Comparison of ENCODE assay signal across 16 cellular contexts in genomic region chr3:9146367-9147071, GRCh38.
A peak's percentile ranks its signal among the peaks of the same experiment; 100 is the strongest.
DNase-seq lines count a peak whose midpoint lies in the region; ATAC-seq and TF ChIP-seq lines count a peak whose summit lies in the region.
"Had no signal": no experiment of that assay in that cellular context is flagged by ENCODE, and none has a peak within 500 bp of the region (broad histone marks: within the 10 kb centered on the region; RNA-seq: fewer than 3 reads in every experiment).

No MANE protein-coding gene starts in this region.

- H3K9me2 ChIP-seq in MM.1S (replicated peaks; ENCODE audit: insufficient read depth, low read length): no peaks in the 10 kb centered on the region

- H3K4me1 Mint-ChIP-seq in MCF 10A (ENCODE audit: insufficient read depth, unreplicated experiment): peaks cover 48% of the 10 kb centered on the region
- peaks cover 2% of the 10 kb centered on the region for H3K4me1 Mint-ChIP-seq in activated CD4-positive, alpha-beta memory T cell treated with anti-CD3 and anti-CD28 coated beads, Interleukin-2, amount 10 ng/mL, durations not matched to agents 7 days and 5 days
- H3K4me1 Mint-ChIP-seq: endodermal cell had no signal

- H3K9me3 Mint-ChIP-seq in MCF 10A (ENCODE audit: unreplicated experiment): peaks cover 11% of the 10 kb centered on the region
- peaks cover 18% of the 10 kb centered on the region for H3K9me3 Mint-ChIP-seq in activated CD4-positive, alpha-beta memory T cell treated with anti-CD3 and anti-CD28 coated beads, Interleukin-2, amount 10 ng/mL, durations not matched to agents 7 days and 5 days

- intact Hi-C loops in MCF 10A (cut with micrococcal nuclease) (no loop called here), mammary epithelial cell (cut with micrococcal nuclease) (no loop called here), upper lobe of right lung (cut with DNase I) (no loop called here)

- BruUV-seq in MCF 10A (replicated peaks; lab: Mats Ljungman, UMichigan) (no TSS peak), mammary epithelial cell (replicated peaks; lab: Mats Ljungman, UMichigan) (no TSS peak)

- H2AFZ ChIP-seq in mammary epithelial cell (ENCODE audit: low read depth, low read length) (no peak overlapping the region), MM.1S (ENCODE audit: low read length) (no peak overlapping the region)

- H4K20me1 ChIP-seq in mammary epithelial cell (ENCODE audit: insufficient read depth, low read length) (no peaks in the 10 kb centered on the region), MM.1S (ENCODE audit: insufficient read depth, low read length) (no peaks in the 10 kb centered on the region)

- no peak overlapping the region for H3K4me3 Mint-ChIP-seq in MCF 10A (ENCODE audit: unreplicated experiment)
- no peak overlapping the region for H3K4me3 Mint-ChIP-seq in activated CD4-positive, alpha-beta memory T cell treated with anti-CD3 and anti-CD28 coated beads, Interleukin-2, amount 10 ng/mL, durations not matched to agents 7 days and 5 days
- H3K4me3 Mint-ChIP-seq: endodermal cell; T-helper 2 cell treated with Interferon-gamma antibody and Interleukin-4, amounts not matched to agents 5 μg/mL and 100 μg/mL, for 36 hours had no signal

- H3K27ac ChIP-seq in mammary epithelial cell (ENCODE audit: insufficient read depth, low read depth, low read length): no peak overlapping the region
- peak overlapping the region; percentile 73 for H3K27ac ChIP-seq in MM.1S (ENCODE audit: low read length)
- no peak overlapping the region for H3K27ac ChIP-seq in upper lobe of right lung
- H3K27ac ChIP-seq: A549 had no signal

- H3K36me3 ChIP-seq in mammary epithelial cell (ENCODE audit: insufficient read depth, low read length): no peaks in the 10 kb centered on the region
- no peaks in the 10 kb centered on the region for H3K36me3 ChIP-seq in MM.1S (replicated peaks; ENCODE audit: insufficient read depth, low read length)
- no peaks in the 10 kb centered on the region for H3K36me3 ChIP-seq in upper lobe of right lung
- H3K36me3 ChIP-seq: breast epithelium had no signal

- TF ChIP-seq CTCF in MCF 10A (IDR thresholded peaks at IDR 0.05; ENCODE audit: unreplicated experiment) (no peak), mammary epithelial cell (conservative IDR thresholded peaks at IDR 0.05 in 1 of 2, IDR thresholded peaks at IDR 0.05 in 1 of 2; ENCODE audit: extremely low read depth in 1 of 2, insufficient read depth in 1 of 2, low read depth in 1 of 2, low read length in 2 of 2) (no peak), MM.1S (IDR thresholded peaks at IDR 0.05; ENCODE audit: low read length) (no peak), upper lobe of right lung (IDR thresholded peaks at IDR 0.05) (no peak)

- no peaks in the 10 kb centered on the region for H3K27me3 Mint-ChIP-seq in MCF 10A (ENCODE audit: insufficient read depth, unreplicated experiment)
- peaks cover 10% of the 10 kb centered on the region for H3K27me3 Mint-ChIP-seq in activated CD4-positive, alpha-beta memory T cell treated with anti-CD3 and anti-CD28 coated beads, Interleukin-2, amount 10 ng/mL, durations not matched to agents 7 days and 5 days

- peak; percentile 60 for ATAC-seq in HG02642 (IDR thresholded peaks at IDR 0.05; ENCODE audit: poor library complexity, unreplicated experiment)
- peak; percentile 32 for ATAC-seq in upper lobe of right lung
- ATAC-seq: A549 had no signal

- no peaks in the 10 kb centered on the region for H3K9me3 ChIP-seq in mammary epithelial cell (replicated peaks; ENCODE audit: insufficient read depth, low read length)
- H3K9me3 ChIP-seq in MM.1S (replicated peaks; ENCODE audit: insufficient read depth, low read length): no peaks in the 10 kb centered on the region
- H3K9me3 ChIP-seq in upper lobe of right lung: no peaks in the 10 kb centered on the region
- H3K9me3 ChIP-seq: A549 had no signal

- no peak overlapping the region for H3K4me2 ChIP-seq in mammary epithelial cell (ENCODE audit: insufficient read depth, low read depth, low read length)
- H3K4me2 ChIP-seq in MM.1S (ENCODE audit: low read depth, low read length): peak overlapping the region; percentile 23; the same call in 1 of the 2 replicates
- H3K4me2 ChIP-seq: A549 had no signal

- H3K79me2 ChIP-seq in mammary epithelial cell (ENCODE audit: insufficient read depth, low read length) (peaks cover 59% of the 10 kb centered on the region), MM.1S (ENCODE audit: low read length) (no peaks in the 10 kb centered on the region)

- H3K27ac Mint-ChIP-seq in MCF 10A (ENCODE audit: low read depth, unreplicated experiment): peak overlapping the region; percentile 47
- H3K27ac Mint-ChIP-seq in activated CD4-positive, alpha-beta memory T cell treated with anti-CD3 and anti-CD28 coated beads, Interleukin-2, amount 10 ng/mL, durations not matched to agents 7 days and 5 days: no peak overlapping the region
- H3K27ac Mint-ChIP-seq: endodermal cell; T-helper 2 cell treated with Interferon-gamma antibody and Interleukin-4, amounts not matched to agents 5 μg/mL and 100 μg/mL, for 36 hours had no signal

- H3K36me3 Mint-ChIP-seq in MCF 10A (ENCODE audit: insufficient read depth, unreplicated experiment): no peaks in the 10 kb centered on the region
- H3K36me3 Mint-ChIP-seq in activated CD4-positive, alpha-beta memory T cell treated with anti-CD3 and anti-CD28 coated beads, Interleukin-2, amount 10 ng/mL, durations not matched to agents 7 days and 5 days (ENCODE audit: low read depth): peaks cover 4% of the 10 kb centered on the region

- dilution Hi-C loops in mammary epithelial cell (cut with HindIII; ENCODE audit: low sequenced_read_pairs): no loop called here

- peaks cover 17% of the 10 kb centered on the region; the same call in 1 of the 2 replicates for H3F3A ChIP-seq in MM.1S (ENCODE audit: insufficient read depth, low read length)

- POLR2A ChIA-PET in MCF 10A (lab: Yijun Ruan, JAX): interaction anchor here (0.7 kb wide), 1 partner anchor 67 kb away, joined by 3 read pairs; no protein-coding TSS in a partner anchor
- POLR2A ChIA-PET in activated CD4-positive, alpha-beta memory T cell treated with anti-CD3 and anti-CD28 coated beads, Interleukin-2, amount 10 ng/mL, durations not matched to agents 7 days and 5 days (lab: Charles Lee): no interaction called here

- no peaks in the 10 kb centered on the region for H3K27me3 ChIP-seq in mammary epithelial cell (ENCODE audit: insufficient read depth, low read length)
- H3K27me3 ChIP-seq in MM.1S (replicated peaks; ENCODE audit: insufficient read depth, low read length): no peaks in the 10 kb centered on the region
- H3K27me3 ChIP-seq in upper lobe of right lung: no peaks in the 10 kb centered on the region
- H3K27me3 ChIP-seq: breast epithelium had no signal

- in situ Hi-C loops in mammary epithelial cell (cut with MboI; ENCODE audit: low sequenced_read_pairs in 2 of 2) (no loop called here), ACHN (cut with HindIII; ENCODE audit: low pct_ligation_motif_present, low pct_unique_long_range_greater_than_20kb, low sequenced_read_pairs) (no loop called here)

- no peak overlapping the region for H3K4me3 ChIP-seq in mammary epithelial cell (replicated peaks in 1 of 3; ENCODE audit: insufficient read depth in 1 of 3, low read depth in 2 of 3, low read length in 3 of 3)
- no peak overlapping the region for H3K4me3 ChIP-seq in MM.1S (ENCODE audit: low read length)
- H3K4me3 ChIP-seq in upper lobe of right lung: no peak overlapping the region
- H3K4me3 ChIP-seq: A549, breast epithelium had no signal

- CTCF ChIA-PET in MCF 10A (lab: Yijun Ruan, JAX): no interaction called here
- CTCF ChIA-PET in mammary epithelial cell (lab: Charles Lee; ENCODE audit: low non-redundant PET): no interaction called here
- CTCF ChIA-PET in activated CD4-positive, alpha-beta memory T cell treated with anti-CD3 and anti-CD28 coated beads, Interleukin-2, amount 10 ng/mL, durations not matched to agents 7 days and 5 days (lab: Charles Lee): no interaction called here

- no peak overlapping the region for H3K9ac ChIP-seq in mammary epithelial cell (ENCODE audit: insufficient read depth, low read length)
- H3K9ac ChIP-seq in MM.1S (ENCODE audit: low read length): no peak overlapping the region

- 94% methylated on average over 11 of the region's 11 CpGs for WGBS in mammary epithelial cell (ENCODE audit: low coverage, missing lambda C conversion rate)

- H3K4me1 ChIP-seq in mammary epithelial cell (ENCODE audit: insufficient read depth, low read length) (peaks cover 40% of the 10 kb centered on the region), MM.1S (ENCODE audit: low read length) (peaks cover 25% of the 10 kb centered on the region), upper lobe of right lung (no peaks in the 10 kb centered on the region)
- H3K4me1 ChIP-seq: Caco-2 had no signal

- DNase-seq in MCF 10A (ENCODE audit: unreplicated experiment): no peak
- no peak for DNase-seq in mammary epithelial cell
- peak; percentile 83 for DNase-seq in MM.1S
- no peak for DNase-seq in upper lobe of right lung
- DNase-seq in ACHN: no peak
- no peak for DNase-seq in mucosa of gallbladder (ENCODE audit: low spot score)
- DNase-seq in activated CD4-positive, alpha-beta memory T cell treated with anti-CD3 and anti-CD28 coated beads, Interleukin-2, amount 10 ng/mL, durations not matched to agents 7 days and 5 days: no peak
- DNase-seq: Caco-2; endodermal cell; foreskin melanocyte; NCI-H446 treated with DMSO at 0.1 percent for 48 hours; stimulated activated CD8-positive, alpha-beta memory T cell treated with anti-CD3 and anti-CD28 coated beads, Interleukin-4, amount 100 ng/mL, for 48 hours had no signal
